ENCODE assay signal across 9 cellular contexts in genomic region chr17:79026345-79027273, GRCh38. TPM values are rescaled to one million over a fixed set of nuclear protein-coding genes. Genes with fewer than 3 reads are reported as not detected.
DNase-seq lines count a peak whose midpoint lies in the region; ATAC-seq and TF ChIP-seq lines count a peak whose summit lies in the region.
"Had no signal": no experiment of that assay in that cellular context is flagged by ENCODE, and none has a peak within 500 bp of the region (broad histone marks: within the 10 kb centered on the region; RNA-seq: fewer than 3 reads in every experiment).

No MANE protein-coding gene starts in this region.

- H3K27me3 ChIP-seq in body of pancreas, result peaks cover 0 to 11% of the 10 kb centered on the region in 2 donors
- H3K27me3 ChIP-seq in vagina, result no peaks in the 10 kb centered on the region

- H3K4me3 ChIP-seq in body of pancreas, result no peak overlapping the region
- peak overlapping the region in 1 of 2 donors; percentile 2 for H3K4me3 ChIP-seq in vagina

- peaks cover 54% of the 10 kb centered on the region for H3K27me3 Mint-ChIP-seq in activated CD4-positive, alpha-beta memory T cell treated with anti-CD3 and anti-CD28 coated beads, Interleukin-2, amount 10 ng/mL, durations not matched to agents 7 days and 5 days

- peak in 1 of 3 donors; percentile 13 for TF ChIP-seq POLR2A in body of pancreas (IDR thresholded peaks at IDR 0.05)
- TF ChIP-seq POLR2A in vagina (IDR thresholded peaks at IDR 0.05), result no peak

- H3K4me1 ChIP-seq in body of pancreas, result peaks cover 60% of the 10 kb centered on the region
- H3K4me1 ChIP-seq in vagina, result peaks cover 54% of the 10 kb centered on the region

- CTCF ChIA-PET in activated CD4-positive, alpha-beta memory T cell treated with anti-CD3 and anti-CD28 coated beads, Interleukin-2, amount 10 ng/mL, durations not matched to agents 7 days and 5 days (lab: Charles Lee), result interaction anchor here (1.0 kb wide), 2 partner anchors 11 to 19 kb away, joined by 3 read pairs; no protein-coding TSS in a partner anchor

- H3K36me3 ChIP-seq in body of pancreas (replicated peaks in 1 of 2; ENCODE audit: insufficient read depth in 1 of 2, low read depth in 2 of 2) (no peaks in the 10 kb centered on the region), vagina (no peaks in the 10 kb centered on the region)

- TF ChIP-seq CTCF in body of pancreas (IDR thresholded peaks at IDR 0.05) (no peak), vagina (IDR thresholded peaks at IDR 0.05) (no peak)

- POLR2A ChIA-PET in activated CD4-positive, alpha-beta memory T cell treated with anti-CD3 and anti-CD28 coated beads, Interleukin-2, amount 10 ng/mL, durations not matched to agents 7 days and 5 days (lab: Charles Lee), result no interaction called here

- DNase-seq in SHP77 (lab: John Stamatoyannopoulos, UW), result peak; percentile 14 to 26
- DNase-seq in SHP77 treated with DMSO at 0.1 percent for 48 hours (lab: John Stamatoyannopoulos, UW), result no peak
- DNase-seq in body of pancreas, result peak in 2 of 4 donors; percentile 28 to 40
- DNase-seq in kidney tubule cell (ENCODE audit: low spot score), result peak; percentile 88
- DNase-seq in vagina (ENCODE audit: extremely low spot score in 2 of 2), result no peak
- DNase-seq in activated CD4-positive, CD25-positive, alpha-beta regulatory T cell (lab: John Stamatoyannopoulos, UW), result no peak
- DNase-seq in activated CD4-positive, alpha-beta memory T cell treated with anti-CD3 and anti-CD28 coated beads, Interleukin-2, amount 10 ng/mL, durations not matched to agents 7 days and 5 days, result no peak
- DNase-seq: CD4-positive, CD25-positive, alpha-beta regulatory T cell had no signal

- no peaks in the 10 kb centered on the region for H3K9me3 ChIP-seq in body of pancreas
- H3K9me3 ChIP-seq in vagina, result no peaks in the 10 kb centered on the region

- no peak overlapping the region for H3K4me3 Mint-ChIP-seq in activated CD4-positive, alpha-beta memory T cell treated with anti-CD3 and anti-CD28 coated beads, Interleukin-2, amount 10 ng/mL, durations not matched to agents 7 days and 5 days

- H3K27ac ChIP-seq in body of pancreas (peak overlapping the region in 2 of 4 donors; percentile 40 to 53), vagina (peak overlapping the region; percentile 78)

- no peaks in the 10 kb centered on the region for H3K36me3 Mint-ChIP-seq in activated CD4-positive, alpha-beta memory T cell treated with anti-CD3 and anti-CD28 coated beads, Interleukin-2, amount 10 ng/mL, durations not matched to agents 7 days and 5 days (ENCODE audit: low read depth)
- H3K36me3 Mint-ChIP-seq: CD4-positive, CD25-positive, alpha-beta regulatory T cell had no signal

- H3K9me3 Mint-ChIP-seq in activated CD4-positive, alpha-beta memory T cell treated with anti-CD3 and anti-CD28 coated beads, Interleukin-2, amount 10 ng/mL, durations not matched to agents 7 days and 5 days, result no peaks in the 10 kb centered on the region

- ATAC-seq in body of pancreas (peak; percentile 11), GM18519 (IDR thresholded peaks at IDR 0.05; ENCODE audit: low FRiP score, unreplicated experiment) (no peak)

- intact Hi-C loops in body of pancreas (cut with DNase I) (no loop called here), vagina (cut with DNase I) (no loop called here)

- H3K27ac Mint-ChIP-seq in activated CD4-positive, alpha-beta memory T cell treated with anti-CD3 and anti-CD28 coated beads, Interleukin-2, amount 10 ng/mL, durations not matched to agents 7 days and 5 days, result no peak overlapping the region
- H3K27ac Mint-ChIP-seq: CD4-positive, CD25-positive, alpha-beta regulatory T cell had no signal

- H3K4me1 Mint-ChIP-seq in activated CD4-positive, alpha-beta memory T cell treated with anti-CD3 and anti-CD28 coated beads, Interleukin-2, amount 10 ng/mL, durations not matched to agents 7 days and 5 days, result peaks cover 13% of the 10 kb centered on the region

- WGBS in body of pancreas, 2 donors, result 60 to 67% methylated on average over 8 to 12 of the region's 16 CpGs

RNA-seq across cellular contexts. Expression of gene C1QTNF1, which starts 2.6 kb away (rescaled TPM):
- total RNA-seq in body of pancreas (10 to 100 TPM in 1 of 2 donors, 1 to 10 TPM in 1; 8.3 to 50.1 TPM), vagina (30.7 TPM)
- total RNA-seq in activated CD4-positive, alpha-beta memory T cell treated with anti-CD3 and anti-CD28 coated beads, Interleukin-2, amount 10 ng/mL, durations not matched to agents 7 days and 5 days, result not detected
- total RNA-seq: CD4-positive, CD25-positive, alpha-beta regulatory T cell had no signal

RNA-seq across cellular contexts. Expression of gene CANT1, which starts 17.0 kb away (rescaled TPM):
- total RNA-seq in body of pancreas (10 to 100 TPM; 12.5 to 17.5 TPM), vagina (23.1 TPM)
- 10 to 100 TPM; 78.4 to 81.1 TPM for total RNA-seq in activated CD4-positive, alpha-beta memory T cell treated with anti-CD3 and anti-CD28 coated beads, Interleukin-2, amount 10 ng/mL, durations not matched to agents 7 days and 5 days

RNA-seq across cellular contexts. Expression of gene LGALS3BP, which starts 46.9 kb away (rescaled TPM):
- total RNA-seq in body of pancreas, result 100 to 1,000 TPM; 123 to 213 TPM
- total RNA-seq in vagina, result 488 TPM
- total RNA-seq in activated CD4-positive, alpha-beta memory T cell treated with anti-CD3 and anti-CD28 coated beads, Interleukin-2, amount 10 ng/mL, durations not matched to agents 7 days and 5 days, result 100 to 1,000 TPM; 209 to 219 TPM

RNA-seq across cellular contexts. Expression of gene ENGASE, which starts 48.0 kb away (rescaled TPM):
- total RNA-seq in body of pancreas, result 10 to 100 TPM; 24.9 to 50.8 TPM
- 13.8 TPM for total RNA-seq in vagina
- 10 to 100 TPM; 28.5 to 28.9 TPM for total RNA-seq in activated CD4-positive, alpha-beta memory T cell treated with anti-CD3 and anti-CD28 coated beads, Interleukin-2, amount 10 ng/mL, durations not matched to agents 7 days and 5 days

Comparison
In these comparisons a context has a peak if more than half of its experiments do, and no peak if none do; other contexts are left out.
1. DNase-seq: peak in SHP77 (2 of 2) and kidney tubule cell (single experiment); none in SHP77 treated with DMSO at 0.1 percent for 48 hours (single experiment), vagina (0 of 2), activated CD4-positive, CD25-positive, alpha-beta regulatory T cell (0 of 4) and activated CD4-positive, alpha-beta memory T cell treated with anti-CD3 and anti-CD28 coated beads, Interleukin-2, amount 10 ng/mL, durations not matched to agents 7 days and 5 days (single experiment).
2. RNA of gene C1QTNF1, which starts 2.6 kb away (total RNA-seq): 8.3 to 50.1 TPM in body of pancreas and 30.7 TPM in vagina (single experiment); not detected in activated CD4-positive, alpha-beta memory T cell treated with anti-CD3 and anti-CD28 coated beads, Interleukin-2, amount 10 ng/mL, durations not matched to agents 7 days and 5 days; every median in the first group is over 4 times any median in the second.